Comparison of ENCODE assay signal across 13 cellular contexts in the genomic region with DNA sequence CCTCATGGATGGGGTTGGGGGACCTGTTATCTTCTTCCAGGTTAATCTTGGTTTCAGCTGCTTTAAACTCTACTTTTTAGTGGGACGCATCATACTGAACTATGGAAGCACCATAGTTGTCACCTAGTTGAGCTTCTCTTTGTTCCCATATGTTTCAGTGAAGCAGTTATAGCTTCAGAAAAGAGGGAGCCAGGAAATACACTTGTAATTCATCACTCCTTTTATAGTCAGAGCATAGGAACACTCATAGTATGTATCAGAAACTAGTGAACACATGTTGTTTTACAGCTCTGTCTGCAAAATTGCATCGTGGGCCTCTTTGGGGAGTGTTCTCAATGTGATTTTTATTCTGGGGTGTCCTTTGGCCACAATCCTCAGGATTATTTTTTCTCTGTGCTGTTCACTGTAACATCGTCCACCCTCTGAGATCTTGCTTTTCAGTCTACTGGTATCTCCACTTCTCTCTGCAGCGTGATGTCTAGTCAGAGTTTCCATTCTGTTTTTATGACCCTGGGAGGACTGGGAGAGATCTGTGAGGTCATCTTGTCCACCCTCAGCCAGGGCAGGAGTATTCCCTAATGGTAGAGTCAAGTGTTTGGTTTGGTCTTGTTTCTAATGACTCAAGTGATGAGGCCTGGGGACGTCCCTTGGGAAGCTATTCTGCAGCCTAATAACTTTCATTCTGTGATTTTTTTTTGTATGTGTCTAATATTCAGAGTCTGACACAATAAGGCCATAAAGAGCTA.
DNase-seq lines count a peak whose midpoint lies in the region; ATAC-seq and TF ChIP-seq lines count a peak whose summit lies in the region.
"Had no signal": no experiment of that assay in that cellular context is flagged by ENCODE, and none has a peak within 500 bp of the region (broad histone marks: within the 10 kb centered on the region; RNA-seq: fewer than 3 reads in every experiment).

No MANE protein-coding gene starts in this region.

- no peak for DNase-seq in Right ventricle myocardium inferior (ENCODE audit: missing footprints)
- DNase-seq in cardiac septum (ENCODE audit: low spot score): no peak
- DNase-seq in fibroblast of gingiva (ENCODE audit: low read depth): peak; percentile 22
- peak in 1 of 2 donors; percentile 66 for DNase-seq in aorta
- DNase-seq in T-helper 9 cell: no peak
- DNase-seq in NCI-H748 (lab: John Stamatoyannopoulos, UW; ENCODE audit: unreplicated experiment): no peak
- DNase-seq in HPDE6-E6E7 (ENCODE audit: extremely low spot score): no peak
- DNase-seq: activated naive CD8-positive, alpha-beta T cell treated with anti-CD3 and anti-CD28 coated beads for 36 hours; DMS 273 treated with DMSO at 0.1 percent for 48 hours; H7; NCI-H446 treated with DMSO at 0.1 percent for 48 hours had no signal

- H3K27me3 ChIP-seq in aorta (ENCODE audit: control insufficient read depth in 1 of 2, insufficient read depth in 2 of 2, low read length in 1 of 2): no peaks in the 10 kb centered on the region

- no peak overlapping the region for H3K4me3 Mint-ChIP-seq in nephron
- H3K4me3 Mint-ChIP-seq: activated naive CD8-positive, alpha-beta T cell treated with anti-CD3 and anti-CD28 coated beads for 36 hours had no signal

- intact Hi-C loops in Right ventricle myocardium inferior (cut with DNase I): no loop called here
- intact Hi-C loops in cardiac septum (cut with DNase I): loop anchor here (5.0 to 10.0 kb wide), 2 partner anchors 130 to 178 kb away; no protein-coding TSS in a partner anchor
- intact Hi-C loops in aorta (cut with DNase I): loop anchor here in 1 of 2 donors (10.0 kb wide), 1 partner anchor 60 kb away; no protein-coding TSS in a partner anchor

- no peaks in the 10 kb centered on the region for H3K36me3 Mint-ChIP-seq in nephron (ENCODE audit: low read depth)
- H3K36me3 Mint-ChIP-seq: activated naive CD8-positive, alpha-beta T cell treated with anti-CD3 and anti-CD28 coated beads for 36 hours had no signal

- peaks cover 35% of the 10 kb centered on the region for H3K4me1 Mint-ChIP-seq in nephron

- ATAC-seq in Right ventricle myocardium inferior (peak; percentile 87), aorta (ENCODE audit: low FRiP score) (peak; percentile 90)
- ATAC-seq: GM12878 had no signal

- H3K27me3 Mint-ChIP-seq in nephron (ENCODE audit: low read depth): no peaks in the 10 kb centered on the region
- H3K27me3 Mint-ChIP-seq: activated naive CD8-positive, alpha-beta T cell treated with anti-CD3 and anti-CD28 coated beads for 36 hours had no signal

- H3K4me1 ChIP-seq in aorta (ENCODE audit: control insufficient read depth in 1 of 2, insufficient read depth in 2 of 2, low read length in 2 of 2): no peaks in the 10 kb centered on the region

- TF ChIP-seq CTCF in nephron (IDR thresholded peaks at IDR 0.05; ENCODE audit: unreplicated experiment in 3 of 3): no peak

- H3K9me3 Mint-ChIP-seq in nephron: no peaks in the 10 kb centered on the region
- H3K9me3 Mint-ChIP-seq: activated naive CD8-positive, alpha-beta T cell treated with anti-CD3 and anti-CD28 coated beads for 36 hours had no signal

- peak overlapping the region; percentile 35 to 62 (median 51) for H3K27ac Mint-ChIP-seq in nephron
- H3K27ac Mint-ChIP-seq: activated naive CD8-positive, alpha-beta T cell treated with anti-CD3 and anti-CD28 coated beads for 36 hours had no signal

- no peak overlapping the region for H3K4me3 ChIP-seq in aorta (ENCODE audit: low read length in 2 of 2)
- H3K4me3 ChIP-seq: GM12878 had no signal

- no peak overlapping the region for H3K27ac ChIP-seq in aorta (ENCODE audit: low read depth in 1 of 2, low read length in 2 of 2)

- 30 to 37% methylated on average over 5 of the region's 5 CpGs for WGBS in aorta, 2 donors

- H3K9me3 ChIP-seq in aorta (ENCODE audit: control insufficient read depth, low read length): no peaks in the 10 kb centered on the region

- no peaks in the 10 kb centered on the region for H3K36me3 ChIP-seq in aorta (ENCODE audit: control insufficient read depth in 1 of 2, insufficient read depth in 2 of 2, low read length in 1 of 2)
